ENCODE assay signal across 1 cellular context in the genomic region with DNA sequence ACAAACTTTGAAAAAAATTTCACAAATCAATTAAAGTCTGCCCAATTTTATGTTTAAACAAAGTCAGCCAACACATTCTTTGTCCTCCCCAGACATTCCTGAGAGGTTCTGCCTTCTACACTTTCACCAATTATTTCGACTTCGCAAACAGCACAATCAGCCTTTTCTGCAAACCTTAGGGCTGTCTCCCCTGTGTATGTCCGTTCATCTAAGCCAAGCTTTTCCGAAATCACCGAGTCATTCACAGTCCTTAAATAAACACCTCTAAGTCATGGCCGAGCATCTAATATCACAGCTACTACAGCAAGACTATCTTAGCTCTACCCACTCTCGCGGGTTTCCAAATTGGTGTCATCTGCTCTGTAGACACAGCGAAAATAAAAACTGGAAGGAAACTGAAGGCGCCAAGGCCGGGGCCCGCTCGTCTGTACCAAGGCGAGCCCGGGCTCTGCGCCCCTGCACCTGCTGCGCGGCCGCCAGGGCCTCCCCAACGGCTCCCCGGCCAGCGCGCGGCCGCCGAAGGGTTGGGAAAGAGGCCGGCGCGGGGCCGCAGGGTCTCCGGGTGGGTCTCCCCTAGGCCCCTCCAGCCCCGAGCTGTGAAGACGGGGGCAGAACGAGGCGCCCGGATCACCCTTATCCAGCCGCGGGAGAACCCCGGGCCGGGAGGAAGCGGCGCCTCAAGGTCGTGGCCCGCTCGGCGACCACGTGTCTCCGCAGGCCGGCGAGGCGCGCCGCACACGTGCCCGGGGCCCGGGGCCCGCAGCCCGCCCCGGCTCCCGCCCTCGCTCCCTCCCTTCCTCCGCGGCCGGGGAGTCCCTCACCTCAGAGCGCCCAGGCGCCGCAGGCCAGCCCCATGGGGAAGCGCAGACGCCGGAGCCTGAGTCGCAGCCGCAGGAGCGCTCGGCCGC.
A peak's percentile ranks its signal among the peaks of the same experiment; 100 is the strongest.
TF ChIP-seq lines count a peak whose summit lies in the region.

No MANE protein-coding gene starts in this region.

TF ChIP-seq in K562, 482 proteins besides CTCF, POLR2A, EP300 and RAD21 (continued from another document and continues in another):
- TF ChIP-seq, protein P1, sequence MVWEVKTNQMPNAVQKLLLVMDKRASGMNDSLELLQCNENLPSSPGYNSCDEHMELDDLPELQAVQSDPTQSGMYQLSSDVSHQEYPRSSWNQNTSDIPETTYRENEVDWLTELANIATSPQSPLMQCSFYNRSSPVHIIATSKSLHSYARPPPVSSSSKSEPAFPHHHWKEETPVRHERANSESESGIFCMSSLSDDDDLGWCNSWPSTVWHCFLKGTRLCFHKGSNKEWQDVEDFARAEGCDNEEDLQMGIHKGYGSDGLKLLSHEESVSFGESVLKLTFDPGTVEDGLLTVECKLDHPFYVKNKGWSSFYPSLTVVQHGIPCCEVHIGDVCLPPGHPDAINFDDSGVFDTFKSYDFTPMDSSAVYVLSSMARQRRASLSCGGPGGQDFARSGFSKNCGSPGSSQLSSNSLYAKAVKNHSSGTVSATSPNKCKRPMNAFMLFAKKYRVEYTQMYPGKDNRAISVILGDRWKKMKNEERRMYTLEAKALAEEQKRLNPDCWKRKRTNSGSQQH (CRISPR knock-in tag; IDR thresholded peaks at IDR 0.05), result no peak
- TF ChIP-seq ZNF239 (CRISPR knock-in tag; IDR thresholded peaks at IDR 0.05) (no peak), FOXP1 (CRISPR knock-in tag; IDR thresholded peaks at IDR 0.05) (0 out of 2 replicates have a peak, but pooled peaks have one; percentile 13), SRF (CRISPR knock-in tag; IDR thresholded peaks at IDR 0.05) (no peak), CBX1 (IDR thresholded peaks at IDR 0.05; ENCODE audit: low read depth) (no peak), NRF1 (conservative IDR thresholded peaks at IDR 0.05 in 1 of 2, IDR thresholded peaks at IDR 0.05 in 1 of 2) (peak; percentile 35 to 52; a peak in 3 of 4 replicates), KDM2B (CRISPR knock-in tag; IDR thresholded peaks at IDR 0.05) (no peak), L3MBTL2 (IDR thresholded peaks at IDR 0.05) (peak; percentile 99), HDAC3 (IDR thresholded peaks at IDR 0.05; ENCODE audit: borderline replicate concordance, partially characterized antibody) (no peak), BACH1 (tag; IDR thresholded peaks at IDR 0.05) (no peak), SMAD3 (CRISPR knock-in tag; conservative IDR thresholded peaks at IDR 0.05) (no peak), ZNF431 (CRISPR knock-in tag; IDR thresholded peaks at IDR 0.05) (peak; percentile 79), ZNF165 (CRISPR knock-in tag; IDR thresholded peaks at IDR 0.05; ENCODE audit: borderline replicate concordance) (no peak), ZKSCAN1 (IDR thresholded peaks at IDR 0.05; ENCODE audit: low read depth, low read length) (no peak), PHB2 (IDR thresholded peaks at IDR 0.05; ENCODE audit: low read depth) (no peak), ZKSCAN3 (CRISPR knock-in tag; IDR thresholded peaks at IDR 0.05) (no peak), ARHGAP35 (IDR thresholded peaks at IDR 0.05; ENCODE audit: partially characterized antibody) (no peak), HNRNPL (IDR thresholded peaks at IDR 0.05; ENCODE audit: low read depth, low read length) (peak; percentile 86), RCOR1 (IDR thresholded peaks at IDR 0.05; ENCODE audit: borderline replicate concordance in 1 of 2, low read depth in 2 of 2, low read length in 2 of 2) (no peak), CBFA2T3 (IDR thresholded peaks at IDR 0.05) (no peak), FOXJ2 (tag; IDR thresholded peaks at IDR 0.05) (no peak), ERF (CRISPR knock-in tag; IDR thresholded peaks at IDR 0.05) (no peak), ZSCAN32 (CRISPR knock-in tag; IDR thresholded peaks at IDR 0.05) (peak; percentile 52; the same call in 1 of the 2 replicates), CREB1 (IDR thresholded peaks at IDR 0.05) (no peak), CREB1 (CRISPR knock-in tag; IDR thresholded peaks at IDR 0.05) (no peak; the same call in 1 of the 2 replicates), KLF1 (tag; IDR thresholded peaks at IDR 0.05) (peak; percentile 64; the same call in 1 of the 2 replicates), CHCHD3 (CRISPR knock-in tag; IDR thresholded peaks at IDR 0.05) (no peak), ZFP1 (CRISPR knock-in tag; IDR thresholded peaks at IDR 0.05) (no peak)
- TF ChIP-seq, protein P2, sequence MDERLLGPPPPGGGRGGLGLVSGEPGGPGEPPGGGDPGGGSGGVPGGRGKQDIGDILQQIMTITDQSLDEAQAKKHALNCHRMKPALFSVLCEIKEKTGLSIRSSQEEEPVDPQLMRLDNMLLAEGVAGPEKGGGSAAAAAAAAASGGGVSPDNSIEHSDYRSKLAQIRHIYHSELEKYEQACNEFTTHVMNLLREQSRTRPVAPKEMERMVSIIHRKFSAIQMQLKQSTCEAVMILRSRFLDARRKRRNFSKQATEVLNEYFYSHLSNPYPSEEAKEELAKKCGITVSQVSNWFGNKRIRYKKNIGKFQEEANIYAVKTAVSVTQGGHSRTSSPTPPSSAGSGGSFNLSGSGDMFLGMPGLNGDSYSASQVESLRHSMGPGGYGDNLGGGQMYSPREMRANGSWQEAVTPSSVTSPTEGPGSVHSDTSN (CRISPR knock-in tag; IDR thresholded peaks at IDR 0.05; ENCODE audit: low read depth), result no peak
- TF ChIP-seq, protein P2 (tag; conservative IDR thresholded peaks at IDR 0.05; ENCODE audit: low read depth), result no peak
- TF ChIP-seq, protein P3, sequence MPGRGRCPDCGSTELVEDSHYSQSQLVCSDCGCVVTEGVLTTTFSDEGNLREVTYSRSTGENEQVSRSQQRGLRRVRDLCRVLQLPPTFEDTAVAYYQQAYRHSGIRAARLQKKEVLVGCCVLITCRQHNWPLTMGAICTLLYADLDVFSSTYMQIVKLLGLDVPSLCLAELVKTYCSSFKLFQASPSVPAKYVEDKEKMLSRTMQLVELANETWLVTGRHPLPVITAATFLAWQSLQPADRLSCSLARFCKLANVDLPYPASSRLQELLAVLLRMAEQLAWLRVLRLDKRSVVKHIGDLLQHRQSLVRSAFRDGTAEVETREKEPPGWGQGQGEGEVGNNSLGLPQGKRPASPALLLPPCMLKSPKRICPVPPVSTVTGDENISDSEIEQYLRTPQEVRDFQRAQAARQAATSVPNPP (IDR thresholded peaks at IDR 0.05; ENCODE audit: borderline replicate concordance, insufficient read depth, insufficient read length), result no peak
- TF ChIP-seq, protein P4, sequence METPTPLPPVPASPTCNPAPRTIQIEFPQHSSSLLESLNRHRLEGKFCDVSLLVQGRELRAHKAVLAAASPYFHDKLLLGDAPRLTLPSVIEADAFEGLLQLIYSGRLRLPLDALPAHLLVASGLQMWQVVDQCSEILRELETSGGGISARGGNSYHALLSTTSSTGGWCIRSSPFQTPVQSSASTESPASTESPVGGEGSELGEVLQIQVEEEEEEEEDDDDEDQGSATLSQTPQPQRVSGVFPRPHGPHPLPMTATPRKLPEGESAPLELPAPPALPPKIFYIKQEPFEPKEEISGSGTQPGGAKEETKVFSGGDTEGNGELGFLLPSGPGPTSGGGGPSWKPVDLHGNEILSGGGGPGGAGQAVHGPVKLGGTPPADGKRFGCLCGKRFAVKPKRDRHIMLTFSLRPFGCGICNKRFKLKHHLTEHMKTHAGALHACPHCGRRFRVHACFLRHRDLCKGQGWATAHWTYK (CRISPR knock-in tag; IDR thresholded peaks at IDR 0.05), result peak; percentile 83
- TF ChIP-seq, protein P5, sequence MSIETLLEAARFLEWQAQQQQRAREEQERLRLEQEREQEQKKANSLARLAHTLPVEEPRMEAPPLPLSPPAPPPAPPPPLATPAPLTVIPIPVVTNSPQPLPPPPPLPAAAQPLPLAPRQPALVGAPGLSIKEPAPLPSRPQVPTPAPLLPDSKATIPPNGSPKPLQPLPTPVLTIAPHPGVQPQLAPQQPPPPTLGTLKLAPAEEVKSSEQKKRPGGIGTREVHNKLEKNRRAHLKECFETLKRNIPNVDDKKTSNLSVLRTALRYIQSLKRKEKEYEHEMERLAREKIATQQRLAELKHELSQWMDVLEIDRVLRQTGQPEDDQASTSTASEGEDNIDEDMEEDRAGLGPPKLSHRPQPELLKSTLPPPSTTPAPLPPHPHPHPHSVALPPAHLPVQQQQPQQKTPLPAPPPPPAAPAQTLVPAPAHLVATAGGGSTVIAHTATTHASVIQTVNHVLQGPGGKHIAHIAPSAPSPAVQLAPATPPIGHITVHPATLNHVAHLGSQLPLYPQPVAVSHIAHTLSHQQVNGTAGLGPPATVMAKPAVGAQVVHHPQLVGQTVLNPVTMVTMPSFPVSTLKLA (conservative IDR thresholded peaks at IDR 0.05), result peak; percentile 84 to 92
- TF ChIP-seq, protein P6, sequence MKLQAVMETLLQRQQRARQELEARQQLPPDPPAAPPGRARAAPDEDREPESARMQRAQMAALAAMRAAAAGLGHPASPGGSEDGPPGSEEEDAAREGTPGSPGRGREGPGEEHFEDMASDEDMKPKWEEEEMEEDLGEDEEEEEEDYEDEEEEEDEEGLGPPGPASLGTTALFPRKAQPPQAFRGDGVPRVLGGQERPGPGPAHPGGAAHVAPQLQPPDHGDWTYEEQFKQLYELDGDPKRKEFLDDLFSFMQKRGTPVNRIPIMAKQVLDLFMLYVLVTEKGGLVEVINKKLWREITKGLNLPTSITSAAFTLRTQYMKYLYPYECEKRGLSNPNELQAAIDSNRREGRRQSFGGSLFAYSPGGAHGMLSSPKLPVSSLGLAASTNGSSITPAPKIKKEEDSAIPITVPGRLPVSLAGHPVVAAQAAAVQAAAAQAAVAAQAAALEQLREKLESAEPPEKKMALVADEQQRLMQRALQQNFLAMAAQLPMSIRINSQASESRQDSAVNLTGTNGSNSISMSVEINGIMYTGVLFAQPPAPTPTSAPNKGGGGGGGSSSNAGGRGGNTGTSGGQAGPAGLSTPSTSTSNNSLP (IDR thresholded peaks at IDR 0.05; ENCODE audit: borderline replicate concordance, low read depth, low read length), result no peak
- TF ChIP-seq, protein P7, sequence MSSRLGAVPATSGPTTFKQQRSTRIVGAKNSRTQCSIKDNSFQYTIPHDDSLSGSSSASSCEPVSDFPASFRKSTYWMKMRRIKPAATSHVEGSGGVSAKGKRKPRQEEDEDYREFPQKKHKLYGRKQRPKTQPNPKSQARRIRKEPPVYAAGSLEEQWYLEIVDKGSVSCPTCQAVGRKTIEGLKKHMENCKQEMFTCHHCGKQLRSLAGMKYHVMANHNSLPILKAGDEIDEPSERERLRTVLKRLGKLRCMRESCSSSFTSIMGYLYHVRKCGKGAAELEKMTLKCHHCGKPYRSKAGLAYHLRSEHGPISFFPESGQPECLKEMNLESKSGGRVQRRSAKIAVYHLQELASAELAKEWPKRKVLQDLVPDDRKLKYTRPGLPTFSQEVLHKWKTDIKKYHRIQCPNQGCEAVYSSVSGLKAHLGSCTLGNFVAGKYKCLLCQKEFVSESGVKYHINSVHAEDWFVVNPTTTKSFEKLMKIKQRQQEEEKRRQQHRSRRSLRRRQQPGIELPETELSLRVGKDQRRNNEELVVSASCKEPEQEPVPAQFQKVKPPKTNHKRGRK (tag; IDR thresholded peaks at IDR 0.05), result no peak
- TF ChIP-seq, protein P8, sequence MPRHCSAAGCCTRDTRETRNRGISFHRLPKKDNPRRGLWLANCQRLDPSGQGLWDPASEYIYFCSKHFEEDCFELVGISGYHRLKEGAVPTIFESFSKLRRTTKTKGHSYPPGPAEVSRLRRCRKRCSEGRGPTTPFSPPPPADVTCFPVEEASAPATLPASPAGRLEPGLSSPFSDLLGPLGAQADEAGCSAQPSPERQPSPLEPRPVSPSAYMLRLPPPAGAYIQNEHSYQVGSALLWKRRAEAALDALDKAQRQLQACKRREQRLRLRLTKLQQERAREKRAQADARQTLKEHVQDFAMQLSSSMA (CRISPR knock-in tag; IDR thresholded peaks at IDR 0.05), result 0 out of 2 replicates have a peak, but pooled peaks have one; percentile 71
- TF ChIP-seq, protein P9, sequence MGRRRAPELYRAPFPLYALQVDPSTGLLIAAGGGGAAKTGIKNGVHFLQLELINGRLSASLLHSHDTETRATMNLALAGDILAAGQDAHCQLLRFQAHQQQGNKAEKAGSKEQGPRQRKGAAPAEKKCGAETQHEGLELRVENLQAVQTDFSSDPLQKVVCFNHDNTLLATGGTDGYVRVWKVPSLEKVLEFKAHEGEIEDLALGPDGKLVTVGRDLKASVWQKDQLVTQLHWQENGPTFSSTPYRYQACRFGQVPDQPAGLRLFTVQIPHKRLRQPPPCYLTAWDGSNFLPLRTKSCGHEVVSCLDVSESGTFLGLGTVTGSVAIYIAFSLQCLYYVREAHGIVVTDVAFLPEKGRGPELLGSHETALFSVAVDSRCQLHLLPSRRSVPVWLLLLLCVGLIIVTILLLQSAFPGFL (CRISPR knock-in tag; IDR thresholded peaks at IDR 0.05), result peak; percentile 36; the same call in 1 of the 2 replicates
- TF ChIP-seq, protein P10, sequence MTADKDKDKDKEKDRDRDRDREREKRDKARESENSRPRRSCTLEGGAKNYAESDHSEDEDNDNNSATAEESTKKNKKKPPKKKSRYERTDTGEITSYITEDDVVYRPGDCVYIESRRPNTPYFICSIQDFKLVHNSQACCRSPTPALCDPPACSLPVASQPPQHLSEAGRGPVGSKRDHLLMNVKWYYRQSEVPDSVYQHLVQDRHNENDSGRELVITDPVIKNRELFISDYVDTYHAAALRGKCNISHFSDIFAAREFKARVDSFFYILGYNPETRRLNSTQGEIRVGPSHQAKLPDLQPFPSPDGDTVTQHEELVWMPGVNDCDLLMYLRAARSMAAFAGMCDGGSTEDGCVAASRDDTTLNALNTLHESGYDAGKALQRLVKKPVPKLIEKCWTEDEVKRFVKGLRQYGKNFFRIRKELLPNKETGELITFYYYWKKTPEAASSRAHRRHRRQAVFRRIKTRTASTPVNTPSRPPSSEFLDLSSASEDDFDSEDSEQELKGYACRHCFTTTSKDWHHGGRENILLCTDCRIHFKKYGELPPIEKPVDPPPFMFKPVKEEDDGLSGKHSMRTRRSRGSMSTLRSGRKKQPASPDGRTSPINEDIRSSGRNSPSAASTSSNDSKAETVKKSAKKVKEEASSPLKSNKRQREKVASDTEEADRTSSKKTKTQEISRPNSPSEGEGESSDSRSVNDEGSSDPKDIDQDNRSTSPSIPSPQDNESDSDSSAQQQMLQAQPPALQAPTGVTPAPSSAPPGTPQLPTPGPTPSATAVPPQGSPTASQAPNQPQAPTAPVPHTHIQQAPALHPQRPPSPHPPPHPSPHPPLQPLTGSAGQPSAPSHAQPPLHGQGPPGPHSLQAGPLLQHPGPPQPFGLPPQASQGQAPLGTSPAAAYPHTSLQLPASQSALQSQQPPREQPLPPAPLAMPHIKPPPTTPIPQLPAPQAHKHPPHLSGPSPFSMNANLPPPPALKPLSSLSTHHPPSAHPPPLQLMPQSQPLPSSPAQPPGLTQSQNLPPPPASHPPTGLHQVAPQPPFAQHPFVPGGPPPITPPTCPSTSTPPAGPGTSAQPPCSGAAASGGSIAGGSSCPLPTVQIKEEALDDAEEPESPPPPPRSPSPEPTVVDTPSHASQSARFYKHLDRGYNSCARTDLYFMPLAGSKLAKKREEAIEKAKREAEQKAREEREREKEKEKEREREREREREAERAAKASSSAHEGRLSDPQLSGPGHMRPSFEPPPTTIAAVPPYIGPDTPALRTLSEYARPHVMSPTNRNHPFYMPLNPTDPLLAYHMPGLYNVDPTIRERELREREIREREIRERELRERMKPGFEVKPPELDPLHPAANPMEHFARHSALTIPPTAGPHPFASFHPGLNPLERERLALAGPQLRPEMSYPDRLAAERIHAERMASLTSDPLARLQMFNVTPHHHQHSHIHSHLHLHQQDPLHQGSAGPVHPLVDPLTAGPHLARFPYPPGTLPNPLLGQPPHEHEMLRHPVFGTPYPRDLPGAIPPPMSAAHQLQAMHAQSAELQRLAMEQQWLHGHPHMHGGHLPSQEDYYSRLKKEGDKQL (CRISPR knock-in tag; IDR thresholded peaks at IDR 0.05; ENCODE audit: borderline replicate concordance), result no peak
